ENCODE assay signal across 2 cellular contexts in the genomic region with DNA sequence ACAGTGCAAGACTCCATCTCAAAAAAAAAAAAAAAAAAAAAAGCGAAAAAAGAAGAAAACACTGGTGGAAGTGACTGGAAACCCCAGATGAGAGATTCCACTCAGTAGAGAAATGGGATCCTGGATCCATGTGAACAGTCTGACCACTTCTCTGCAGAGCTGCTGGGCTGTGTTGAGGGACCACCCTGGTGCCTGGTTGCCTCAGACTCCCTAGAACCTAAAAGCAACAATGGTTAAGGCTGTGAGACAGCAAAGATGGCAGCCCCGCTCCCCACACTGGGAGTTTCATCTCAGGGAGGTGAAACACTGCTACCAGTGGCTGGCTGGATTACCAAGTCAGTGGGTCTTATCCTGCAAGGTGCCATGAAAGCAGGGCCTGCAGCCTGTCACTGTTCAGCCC.
TF ChIP-seq lines count a peak whose summit lies in the region.

No MANE protein-coding gene starts in this region.

TF ChIP-seq in HCT116, 20 proteins besides CTCF, POLR2A, EP300 and RAD21 (continued from another document):
- TF ChIP-seq, protein P1, sequence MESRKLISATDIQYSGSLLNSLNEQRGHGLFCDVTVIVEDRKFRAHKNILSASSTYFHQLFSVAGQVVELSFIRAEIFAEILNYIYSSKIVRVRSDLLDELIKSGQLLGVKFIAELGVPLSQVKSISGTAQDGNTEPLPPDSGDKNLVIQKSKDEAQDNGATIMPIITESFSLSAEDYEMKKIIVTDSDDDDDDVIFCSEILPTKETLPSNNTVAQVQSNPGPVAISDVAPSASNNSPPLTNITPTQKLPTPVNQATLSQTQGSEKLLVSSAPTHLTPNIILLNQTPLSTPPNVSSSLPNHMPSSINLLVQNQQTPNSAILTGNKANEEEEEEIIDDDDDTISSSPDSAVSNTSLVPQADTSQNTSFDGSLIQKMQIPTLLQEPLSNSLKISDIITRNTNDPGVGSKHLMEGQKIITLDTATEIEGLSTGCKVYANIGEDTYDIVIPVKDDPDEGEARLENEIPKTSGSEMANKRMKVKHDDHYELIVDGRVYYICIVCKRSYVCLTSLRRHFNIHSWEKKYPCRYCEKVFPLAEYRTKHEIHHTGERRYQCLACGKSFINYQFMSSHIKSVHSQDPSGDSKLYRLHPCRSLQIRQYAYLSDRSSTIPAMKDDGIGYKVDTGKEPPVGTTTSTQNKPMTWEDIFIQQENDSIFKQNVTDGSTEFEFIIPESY (IDR thresholded peaks at IDR 0.05; ENCODE audit: extremely low read depth, insufficient replicate concordance, low read length), result no peak
- TF ChIP-seq CEBPB (IDR thresholded peaks at IDR 0.05; ENCODE audit: low read depth) (no peak), EZH2 (IDR thresholded peaks at IDR 0.05) (no peak)

TF ChIP-seq in H1, 55 proteins besides CTCF, POLR2A, EP300 and RAD21 (continued from another document):
- TF ChIP-seq USF2 (IDR thresholded peaks at IDR 0.05; ENCODE audit: low read length) (no peak), POU5F1 (IDR thresholded peaks at IDR 0.05; ENCODE audit: low read depth, low read length) (no peak), JUN (IDR thresholded peaks at IDR 0.05; ENCODE audit: low read depth, low read length) (no peak)
TF ChIP-seq in H1: peak in this region for 0.
